1 cellular context compared by ENCODE assay signal in the genomic region with DNA sequence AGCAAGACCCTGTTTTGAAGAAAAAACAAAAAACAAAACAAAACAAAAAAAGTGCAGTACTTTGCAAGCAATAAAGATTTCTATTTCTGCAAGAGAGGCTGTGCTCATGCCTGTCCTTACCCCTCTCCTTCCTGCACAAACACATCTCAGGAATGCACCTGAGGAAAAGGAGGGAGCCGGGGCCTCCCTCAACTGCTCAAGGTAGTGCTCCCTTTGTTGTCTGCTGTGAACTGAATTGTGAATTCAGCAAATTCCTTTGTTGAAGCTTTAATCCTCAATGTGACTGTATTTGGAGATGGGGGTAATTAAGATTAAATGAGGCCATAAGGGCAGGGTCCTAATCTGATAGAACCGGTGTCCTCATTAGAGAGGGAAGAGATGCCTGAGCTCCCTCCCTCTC.
TF ChIP-seq lines count a peak whose summit lies in the region.

No MANE protein-coding gene starts in this region.

TF ChIP-seq in GM23338, 12 proteins besides CTCF, POLR2A, EP300 and RAD21 (continued from another document):
- TF ChIP-seq REST (IDR thresholded peaks at IDR 0.05; ENCODE audit: unreplicated experiment) (no peak), JUNB (IDR thresholded peaks at IDR 0.05; ENCODE audit: unreplicated experiment) (no peak), ETS1 (IDR thresholded peaks at IDR 0.05) (no peak), ZNF331 (CRISPR knock-in tag; IDR thresholded peaks at IDR 0.05; ENCODE audit: low read depth) (no peak), POLR2AphosphoS5 (IDR thresholded peaks at IDR 0.05; ENCODE audit: low read depth) (no peak), NANOG (IDR thresholded peaks at IDR 0.05; ENCODE audit: borderline replicate concordance) (no peak), CREB1 (CRISPR knock-in tag; IDR thresholded peaks at IDR 0.05; ENCODE audit: low read depth) (no peak), ZNF462 (CRISPR knock-in tag; IDR thresholded peaks at IDR 0.05) (no peak)
